In genomic region chr1:147800852-147801251, GRCh38 we compare ENCODE assay signal across 17 cellular contexts. TPM values are rescaled to one million over a fixed set of nuclear protein-coding genes. Genes with fewer than 3 reads are reported as not detected.
DNase-seq lines count a peak whose midpoint lies in the region; ATAC-seq and TF ChIP-seq lines count a peak whose summit lies in the region.
"Had no signal": no experiment of that assay in that cellular context is flagged by ENCODE, and none has a peak within 500 bp of the region (broad histone marks: within the 10 kb centered on the region; RNA-seq: fewer than 3 reads in every experiment).

No MANE protein-coding gene starts in this region.

- H3K27ac ChIP-seq in PC-3 (ENCODE audit: low read length) = no peak overlapping the region

- H3K9me3 ChIP-seq in PC-3 (ENCODE audit: low read length) = no peaks in the 10 kb centered on the region

- ATAC-seq in PC-3 (peak; percentile 61), GM19455 (IDR thresholded peaks at IDR 0.05; ENCODE audit: unreplicated experiment) (no peak)
- ATAC-seq: GM23338 had no signal

- no peaks in the 10 kb centered on the region for H3K9me2 ChIP-seq in PC-3 (replicated peaks; ENCODE audit: low read length)

- no peaks in the 10 kb centered on the region for H3K36me3 ChIP-seq in PC-3 (ENCODE audit: low read depth, low read length)

- intact Hi-C loops in PC-3 (cut with micrococcal nuclease) = loop anchor here (1.0 kb wide), 1 partner anchor 20 kb away; no protein-coding TSS in a partner anchor

- no peak for TF ChIP-seq CTCF in PC-3 (conservative IDR thresholded peaks at IDR 0.05; ENCODE audit: low read depth, low read length)

- no peaks in the 10 kb centered on the region for H3K79me2 ChIP-seq in PC-3 (ENCODE audit: low read length)

- DNase-seq in EL = peak; percentile 37
- DNase-seq in PC-3 = peak; percentile 56
- DNase-seq in dermis blood vessel endothelial cell = peak; percentile 42
- DNase-seq in pulmonary artery endothelial cell (ENCODE audit: low read depth, low spot score) = peak; percentile 8
- no peak for DNase-seq in SIG-M5 (lab: John Stamatoyannopoulos, UW)
- DNase-seq in NCI-H1436 (lab: John Stamatoyannopoulos, UW) = no peak
- DNase-seq: ACHN; C1 segment of cervical spinal cord; Calu3; CD4-positive, alpha-beta T cell; DMS 273 treated with DMSO at 0.1 percent for 48 hours; GDM1; H7 had no signal

- H3K4me1 ChIP-seq in PC-3 (ENCODE audit: insufficient read depth, low read length) = peaks cover 8% of the 10 kb centered on the region; the same call in 1 of the 2 replicates

- H2AFZ ChIP-seq in PC-3 (ENCODE audit: low read length) = no peak overlapping the region
- H2AFZ ChIP-seq: GM23338 had no signal

- H3K4me2 ChIP-seq in PC-3 (ENCODE audit: low read length) = no peak overlapping the region
- H3K4me2 ChIP-seq: GM23338 had no signal

- no peaks in the 10 kb centered on the region for H3F3A ChIP-seq in PC-3 (ENCODE audit: low read length, unreplicated experiment)

- CTCF ChIA-PET in PC-3 (lab: Charles Lee) = no interaction called here

- POLR2A ChIA-PET in PC-3 (lab: Charles Lee; ENCODE audit: unreplicated experiment) = no interaction called here

- no TSS peak for BruUV-seq in PC-3 (replicated peaks; lab: Mats Ljungman, UMichigan)

- H4K20me1 ChIP-seq in PC-3 (ENCODE audit: low read length) = no peaks in the 10 kb centered on the region

- no peaks in the 10 kb centered on the region for H3K27me3 ChIP-seq in PC-3 (ENCODE audit: low read length)

- no peak overlapping the region for H3K4me3 ChIP-seq in PC-3 (ENCODE audit: low read length)
- H3K4me3 ChIP-seq: GM23338 had no signal

- H3K9ac ChIP-seq in PC-3 (ENCODE audit: low read length) = no peak overlapping the region

RNA-seq across cellular contexts. Expression of gene GJA5, which starts 40.5 kb away (rescaled TPM):
- total RNA-seq in PC-3 (2014; rRNA removed) (1.1 and 2.0 TPM in 2 replicates), dermis blood vessel endothelial cell (under 0.01 and 0.33 TPM in 2 replicates), pulmonary artery endothelial cell (3.5 and 11.0 TPM in 2 replicates)
- total RNA-seq: A172; Calu3; CD4-positive, alpha-beta T cell; Daoy had no signal

Comparison
In these comparisons a context has a peak if more than half of its experiments do, and no peak if none do; other contexts are left out.
1. DNase-seq: peak in EL (single experiment), PC-3 (single experiment), dermis blood vessel endothelial cell (single experiment) and pulmonary artery endothelial cell (single experiment); none in SIG-M5 (single experiment) and NCI-H1436 (single experiment).